1 cellular context compared by ENCODE assay signal in the genomic region with DNA sequence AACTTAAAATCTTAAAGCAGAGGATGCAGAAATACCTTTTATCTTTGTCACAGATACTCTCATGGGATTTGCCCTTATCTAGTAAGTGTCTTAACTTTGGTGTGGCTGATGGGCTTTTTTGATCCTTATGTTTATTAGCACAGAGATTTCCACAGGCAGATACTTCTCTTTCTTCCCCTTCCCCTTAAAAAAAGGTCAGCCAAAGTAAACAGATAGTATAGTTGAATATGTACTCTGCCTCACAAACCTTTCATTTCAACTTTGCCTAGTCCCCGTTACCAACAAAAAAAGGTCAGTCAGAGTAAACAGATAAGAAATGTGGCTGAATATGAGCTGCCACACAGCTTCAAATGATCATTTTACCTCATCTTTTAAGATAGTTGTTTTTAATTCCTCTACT.
A peak's percentile ranks its signal among the peaks of the same experiment; 100 is the strongest.
TF ChIP-seq lines count a peak whose summit lies in the region.

No MANE protein-coding gene starts in this region.

TF ChIP-seq in HepG2, 621 proteins besides CTCF, POLR2A, EP300 and RAD21 (continued from another document and continues in another):
- TF ChIP-seq, protein P1, sequence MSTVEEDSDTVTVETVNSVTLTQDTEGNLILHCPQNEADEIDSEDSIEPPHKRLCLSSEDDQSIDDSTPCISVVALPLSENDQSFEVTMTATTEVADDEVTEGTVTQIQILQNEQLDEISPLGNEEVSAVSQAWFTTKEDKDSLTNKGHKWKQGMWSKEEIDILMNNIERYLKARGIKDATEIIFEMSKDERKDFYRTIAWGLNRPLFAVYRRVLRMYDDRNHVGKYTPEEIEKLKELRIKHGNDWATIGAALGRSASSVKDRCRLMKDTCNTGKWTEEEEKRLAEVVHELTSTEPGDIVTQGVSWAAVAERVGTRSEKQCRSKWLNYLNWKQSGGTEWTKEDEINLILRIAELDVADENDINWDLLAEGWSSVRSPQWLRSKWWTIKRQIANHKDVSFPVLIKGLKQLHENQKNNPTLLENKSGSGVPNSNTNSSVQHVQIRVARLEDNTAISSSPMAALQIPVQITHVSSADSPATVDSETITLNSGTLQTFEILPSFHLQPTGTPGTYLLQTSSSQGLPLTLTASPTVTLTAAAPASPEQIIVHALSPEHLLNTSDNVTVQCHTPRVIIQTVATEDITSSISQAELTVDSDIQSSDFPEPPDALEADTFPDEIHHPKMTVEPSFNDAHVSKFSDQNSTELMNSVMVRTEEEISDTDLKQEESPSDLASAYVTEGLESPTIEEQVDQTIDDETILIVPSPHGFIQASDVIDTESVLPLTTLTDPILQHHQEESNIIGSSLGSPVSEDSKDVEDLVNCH (CRISPR knock-in tag; IDR thresholded peaks at IDR 0.05) = no peak
- no peak for TF ChIP-seq ZNF543 (CRISPR knock-in tag; IDR thresholded peaks at IDR 0.05)
- no peak for TF ChIP-seq ZNF777 (CRISPR knock-in tag; IDR thresholded peaks at IDR 0.05)
- TF ChIP-seq NR2F2 (IDR thresholded peaks at IDR 0.05; ENCODE audit: borderline replicate concordance, low read depth) = peak; percentile 100
- TF ChIP-seq ZNF446 (CRISPR knock-in tag; IDR thresholded peaks at IDR 0.05) = no peak
- TF ChIP-seq, protein P2, sequence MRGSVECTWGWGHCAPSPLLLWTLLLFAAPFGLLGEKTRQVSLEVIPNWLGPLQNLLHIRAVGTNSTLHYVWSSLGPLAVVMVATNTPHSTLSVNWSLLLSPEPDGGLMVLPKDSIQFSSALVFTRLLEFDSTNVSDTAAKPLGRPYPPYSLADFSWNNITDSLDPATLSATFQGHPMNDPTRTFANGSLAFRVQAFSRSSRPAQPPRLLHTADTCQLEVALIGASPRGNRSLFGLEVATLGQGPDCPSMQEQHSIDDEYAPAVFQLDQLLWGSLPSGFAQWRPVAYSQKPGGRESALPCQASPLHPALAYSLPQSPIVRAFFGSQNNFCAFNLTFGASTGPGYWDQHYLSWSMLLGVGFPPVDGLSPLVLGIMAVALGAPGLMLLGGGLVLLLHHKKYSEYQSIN (CRISPR knock-in tag; IDR thresholded peaks at IDR 0.05; ENCODE audit: borderline replicate concordance) = no peak
- no peak for TF ChIP-seq RBM39 (IDR thresholded peaks at IDR 0.05; ENCODE audit: low read depth, low read length, poor library complexity, severe bottlenecking)
- TF ChIP-seq, protein P3, sequence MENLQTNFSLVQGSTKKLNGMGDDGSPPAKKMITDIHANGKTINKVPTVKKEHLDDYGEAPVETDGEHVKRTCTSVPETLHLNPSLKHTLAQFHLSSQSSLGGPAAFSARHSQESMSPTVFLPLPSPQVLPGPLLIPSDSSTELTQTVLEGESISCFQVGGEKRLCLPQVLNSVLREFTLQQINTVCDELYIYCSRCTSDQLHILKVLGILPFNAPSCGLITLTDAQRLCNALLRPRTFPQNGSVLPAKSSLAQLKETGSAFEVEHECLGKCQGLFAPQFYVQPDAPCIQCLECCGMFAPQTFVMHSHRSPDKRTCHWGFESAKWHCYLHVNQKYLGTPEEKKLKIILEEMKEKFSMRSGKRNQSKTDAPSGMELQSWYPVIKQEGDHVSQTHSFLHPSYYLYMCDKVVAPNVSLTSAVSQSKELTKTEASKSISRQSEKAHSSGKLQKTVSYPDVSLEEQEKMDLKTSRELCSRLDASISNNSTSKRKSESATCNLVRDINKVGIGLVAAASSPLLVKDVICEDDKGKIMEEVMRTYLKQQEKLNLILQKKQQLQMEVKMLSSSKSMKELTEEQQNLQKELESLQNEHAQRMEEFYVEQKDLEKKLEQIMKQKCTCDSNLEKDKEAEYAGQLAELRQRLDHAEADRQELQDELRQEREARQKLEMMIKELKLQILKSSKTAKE (CRISPR knock-in tag; IDR thresholded peaks at IDR 0.05; ENCODE audit: borderline replicate concordance) = 0 out of 2 replicates have a peak, but pooled peaks have one; percentile 34
- TF ChIP-seq, protein P4, sequence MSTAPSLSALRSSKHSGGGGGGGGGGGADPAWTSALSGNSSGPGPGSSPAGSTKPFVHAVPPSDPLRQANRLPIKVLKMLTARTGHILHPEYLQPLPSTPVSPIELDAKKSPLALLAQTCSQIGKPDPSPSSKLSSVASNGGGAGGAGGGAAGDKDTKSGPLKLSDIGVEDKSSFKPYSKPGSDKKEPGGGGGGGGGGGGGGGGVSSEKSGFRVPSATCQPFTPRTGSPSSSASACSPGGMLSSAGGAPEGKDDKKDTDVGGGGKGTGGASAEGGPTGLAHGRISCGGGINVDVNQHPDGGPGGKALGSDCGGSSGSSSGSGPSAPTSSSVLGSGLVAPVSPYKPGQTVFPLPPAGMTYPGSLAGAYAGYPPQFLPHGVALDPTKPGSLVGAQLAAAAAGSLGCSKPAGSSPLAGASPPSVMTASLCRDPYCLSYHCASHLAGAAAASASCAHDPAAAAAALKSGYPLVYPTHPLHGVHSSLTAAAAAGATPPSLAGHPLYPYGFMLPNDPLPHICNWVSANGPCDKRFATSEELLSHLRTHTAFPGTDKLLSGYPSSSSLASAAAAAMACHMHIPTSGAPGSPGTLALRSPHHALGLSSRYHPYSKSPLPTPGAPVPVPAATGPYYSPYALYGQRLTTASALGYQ (CRISPR knock-in tag; IDR thresholded peaks at IDR 0.05) = peak; percentile 97
- no peak for TF ChIP-seq MTF2 (CRISPR knock-in tag; IDR thresholded peaks at IDR 0.05; ENCODE audit: borderline replicate concordance)
- no peak for TF ChIP-seq ZNF83 (CRISPR knock-in tag; IDR thresholded peaks at IDR 0.05; ENCODE audit: borderline replicate concordance)
- TF ChIP-seq JUND (CRISPR knock-in tag; IDR thresholded peaks at IDR 0.05) = no peak
- TF ChIP-seq, protein P5, sequence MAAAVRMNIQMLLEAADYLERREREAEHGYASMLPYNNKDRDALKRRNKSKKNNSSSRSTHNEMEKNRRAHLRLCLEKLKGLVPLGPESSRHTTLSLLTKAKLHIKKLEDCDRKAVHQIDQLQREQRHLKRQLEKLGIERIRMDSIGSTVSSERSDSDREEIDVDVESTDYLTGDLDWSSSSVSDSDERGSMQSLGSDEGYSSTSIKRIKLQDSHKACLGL (CRISPR knock-in tag; IDR thresholded peaks at IDR 0.05) = no peak
- TF ChIP-seq, protein P6, sequence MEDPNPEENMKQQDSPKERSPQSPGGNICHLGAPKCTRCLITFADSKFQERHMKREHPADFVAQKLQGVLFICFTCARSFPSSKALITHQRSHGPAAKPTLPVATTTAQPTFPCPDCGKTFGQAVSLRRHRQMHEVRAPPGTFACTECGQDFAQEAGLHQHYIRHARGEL (CRISPR knock-in tag; IDR thresholded peaks at IDR 0.05) = no peak
- TF ChIP-seq, protein P7, sequence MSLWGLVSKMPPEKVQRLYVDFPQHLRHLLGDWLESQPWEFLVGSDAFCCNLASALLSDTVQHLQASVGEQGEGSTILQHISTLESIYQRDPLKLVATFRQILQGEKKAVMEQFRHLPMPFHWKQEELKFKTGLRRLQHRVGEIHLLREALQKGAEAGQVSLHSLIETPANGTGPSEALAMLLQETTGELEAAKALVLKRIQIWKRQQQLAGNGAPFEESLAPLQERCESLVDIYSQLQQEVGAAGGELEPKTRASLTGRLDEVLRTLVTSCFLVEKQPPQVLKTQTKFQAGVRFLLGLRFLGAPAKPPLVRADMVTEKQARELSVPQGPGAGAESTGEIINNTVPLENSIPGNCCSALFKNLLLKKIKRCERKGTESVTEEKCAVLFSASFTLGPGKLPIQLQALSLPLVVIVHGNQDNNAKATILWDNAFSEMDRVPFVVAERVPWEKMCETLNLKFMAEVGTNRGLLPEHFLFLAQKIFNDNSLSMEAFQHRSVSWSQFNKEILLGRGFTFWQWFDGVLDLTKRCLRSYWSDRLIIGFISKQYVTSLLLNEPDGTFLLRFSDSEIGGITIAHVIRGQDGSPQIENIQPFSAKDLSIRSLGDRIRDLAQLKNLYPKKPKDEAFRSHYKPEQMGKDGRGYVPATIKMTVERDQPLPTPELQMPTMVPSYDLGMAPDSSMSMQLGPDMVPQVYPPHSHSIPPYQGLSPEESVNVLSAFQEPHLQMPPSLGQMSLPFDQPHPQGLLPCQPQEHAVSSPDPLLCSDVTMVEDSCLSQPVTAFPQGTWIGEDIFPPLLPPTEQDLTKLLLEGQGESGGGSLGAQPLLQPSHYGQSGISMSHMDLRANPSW (CRISPR knock-in tag; IDR thresholded peaks at IDR 0.05; ENCODE audit: borderline replicate concordance) = no peak
- no peak for TF ChIP-seq ZNF670 (CRISPR knock-in tag; IDR thresholded peaks at IDR 0.05; ENCODE audit: borderline replicate concordance)
- TF ChIP-seq REXO4 (CRISPR knock-in tag; IDR thresholded peaks at IDR 0.05; ENCODE audit: borderline replicate concordance) = no peak
- no peak for TF ChIP-seq ZNF143 (CRISPR knock-in tag; IDR thresholded peaks at IDR 0.05)
- TF ChIP-seq, protein P8, sequence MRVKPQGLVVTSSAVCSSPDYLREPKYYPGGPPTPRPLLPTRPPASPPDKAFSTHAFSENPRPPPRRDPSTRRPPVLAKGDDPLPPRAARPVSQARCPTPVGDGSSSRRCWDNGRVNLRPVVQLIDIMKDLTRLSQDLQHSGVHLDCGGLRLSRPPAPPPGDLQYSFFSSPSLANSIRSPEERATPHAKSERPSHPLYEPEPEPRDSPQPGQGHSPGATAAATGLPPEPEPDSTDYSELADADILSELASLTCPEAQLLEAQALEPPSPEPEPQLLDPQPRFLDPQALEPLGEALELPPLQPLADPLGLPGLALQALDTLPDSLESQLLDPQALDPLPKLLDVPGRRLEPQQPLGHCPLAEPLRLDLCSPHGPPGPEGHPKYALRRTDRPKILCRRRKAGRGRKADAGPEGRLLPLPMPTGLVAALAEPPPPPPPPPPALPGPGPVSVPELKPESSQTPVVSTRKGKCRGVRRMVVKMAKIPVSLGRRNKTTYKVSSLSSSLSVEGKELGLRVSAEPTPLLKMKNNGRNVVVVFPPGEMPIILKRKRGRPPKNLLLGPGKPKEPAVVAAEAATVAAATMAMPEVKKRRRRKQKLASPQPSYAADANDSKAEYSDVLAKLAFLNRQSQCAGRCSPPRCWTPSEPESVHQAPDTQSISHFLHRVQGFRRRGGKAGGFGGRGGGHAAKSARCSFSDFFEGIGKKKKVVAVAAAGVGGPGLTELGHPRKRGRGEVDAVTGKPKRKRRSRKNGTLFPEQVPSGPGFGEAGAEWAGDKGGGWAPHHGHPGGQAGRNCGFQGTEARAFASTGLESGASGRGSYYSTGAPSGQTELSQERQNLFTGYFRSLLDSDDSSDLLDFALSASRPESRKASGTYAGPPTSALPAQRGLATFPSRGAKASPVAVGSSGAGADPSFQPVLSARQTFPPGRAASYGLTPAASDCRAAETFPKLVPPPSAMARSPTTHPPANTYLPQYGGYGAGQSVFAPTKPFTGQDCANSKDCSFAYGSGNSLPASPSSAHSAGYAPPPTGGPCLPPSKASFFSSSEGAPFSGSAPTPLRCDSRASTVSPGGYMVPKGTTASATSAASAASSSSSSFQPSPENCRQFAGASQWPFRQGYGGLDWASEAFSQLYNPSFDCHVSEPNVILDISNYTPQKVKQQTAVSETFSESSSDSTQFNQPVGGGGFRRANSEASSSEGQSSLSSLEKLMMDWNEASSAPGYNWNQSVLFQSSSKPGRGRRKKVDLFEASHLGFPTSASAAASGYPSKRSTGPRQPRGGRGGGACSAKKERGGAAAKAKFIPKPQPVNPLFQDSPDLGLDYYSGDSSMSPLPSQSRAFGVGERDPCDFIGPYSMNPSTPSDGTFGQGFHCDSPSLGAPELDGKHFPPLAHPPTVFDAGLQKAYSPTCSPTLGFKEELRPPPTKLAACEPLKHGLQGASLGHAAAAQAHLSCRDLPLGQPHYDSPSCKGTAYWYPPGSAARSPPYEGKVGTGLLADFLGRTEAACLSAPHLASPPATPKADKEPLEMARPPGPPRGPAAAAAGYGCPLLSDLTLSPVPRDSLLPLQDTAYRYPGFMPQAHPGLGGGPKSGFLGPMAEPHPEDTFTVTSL (CRISPR knock-in tag; IDR thresholded peaks at IDR 0.05; ENCODE audit: borderline replicate concordance) = peak; percentile 69; the same call in 1 of the 2 replicates
- TF ChIP-seq ZNF614 (CRISPR knock-in tag; IDR thresholded peaks at IDR 0.05; ENCODE audit: borderline replicate concordance) = no peak
- TF ChIP-seq, protein P9, sequence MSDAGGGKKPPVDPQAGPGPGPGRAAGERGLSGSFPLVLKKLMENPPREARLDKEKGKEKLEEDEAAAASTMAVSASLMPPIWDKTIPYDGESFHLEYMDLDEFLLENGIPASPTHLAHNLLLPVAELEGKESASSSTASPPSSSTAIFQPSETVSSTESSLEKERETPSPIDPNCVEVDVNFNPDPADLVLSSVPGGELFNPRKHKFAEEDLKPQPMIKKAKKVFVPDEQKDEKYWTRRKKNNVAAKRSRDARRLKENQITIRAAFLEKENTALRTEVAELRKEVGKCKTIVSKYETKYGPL (CRISPR knock-in tag; IDR thresholded peaks at IDR 0.05) = no peak
- TF ChIP-seq, protein P10, sequence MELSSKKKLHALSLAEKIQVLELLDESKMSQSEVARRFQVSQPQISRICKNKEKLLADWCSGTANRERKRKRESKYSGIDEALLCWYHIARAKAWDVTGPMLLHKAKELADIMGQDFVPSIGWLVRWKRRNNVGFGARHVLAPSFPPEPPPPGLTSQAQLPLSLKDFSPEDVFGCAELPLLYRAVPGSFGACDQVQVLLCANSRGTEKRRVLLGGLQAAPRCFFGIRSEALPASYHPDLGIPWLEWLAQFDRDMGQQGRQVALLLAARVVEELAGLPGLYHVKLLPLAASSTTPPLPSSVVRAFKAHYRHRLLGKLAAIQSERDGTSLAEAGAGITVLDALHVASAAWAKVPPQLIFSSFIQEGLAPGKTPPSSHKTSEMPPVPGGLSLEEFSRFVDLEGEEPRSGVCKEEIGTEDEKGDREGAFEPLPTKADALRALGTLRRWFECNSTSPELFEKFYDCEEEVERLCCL (CRISPR knock-in tag; IDR thresholded peaks at IDR 0.05; ENCODE audit: borderline replicate concordance) = no peak
- TF ChIP-seq MATR3 (CRISPR knock-in tag; IDR thresholded peaks at IDR 0.05) = no peak
- no peak for TF ChIP-seq STAG1 (CRISPR knock-in tag; IDR thresholded peaks at IDR 0.05)
- TF ChIP-seq ZNF782 (CRISPR knock-in tag; IDR thresholded peaks at IDR 0.05; ENCODE audit: borderline replicate concordance) = no peak
- peak; percentile 90; the same call in 1 of the 2 replicates for TF ChIP-seq GATA4 (IDR thresholded peaks at IDR 0.05; ENCODE audit: borderline replicate concordance, low read depth)
- TF ChIP-seq, protein P11, sequence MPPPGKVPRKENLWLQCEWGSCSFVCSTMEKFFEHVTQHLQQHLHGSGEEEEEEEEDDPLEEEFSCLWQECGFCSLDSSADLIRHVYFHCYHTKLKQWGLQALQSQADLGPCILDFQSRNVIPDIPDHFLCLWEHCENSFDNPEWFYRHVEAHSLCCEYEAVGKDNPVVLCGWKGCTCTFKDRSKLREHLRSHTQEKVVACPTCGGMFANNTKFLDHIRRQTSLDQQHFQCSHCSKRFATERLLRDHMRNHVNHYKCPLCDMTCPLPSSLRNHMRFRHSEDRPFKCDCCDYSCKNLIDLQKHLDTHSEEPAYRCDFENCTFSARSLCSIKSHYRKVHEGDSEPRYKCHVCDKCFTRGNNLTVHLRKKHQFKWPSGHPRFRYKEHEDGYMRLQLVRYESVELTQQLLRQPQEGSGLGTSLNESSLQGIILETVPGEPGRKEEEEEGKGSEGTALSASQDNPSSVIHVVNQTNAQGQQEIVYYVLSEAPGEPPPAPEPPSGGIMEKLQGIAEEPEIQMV (CRISPR knock-in tag; IDR thresholded peaks at IDR 0.05; ENCODE audit: low read depth) = no peak
- TF ChIP-seq, protein P12, sequence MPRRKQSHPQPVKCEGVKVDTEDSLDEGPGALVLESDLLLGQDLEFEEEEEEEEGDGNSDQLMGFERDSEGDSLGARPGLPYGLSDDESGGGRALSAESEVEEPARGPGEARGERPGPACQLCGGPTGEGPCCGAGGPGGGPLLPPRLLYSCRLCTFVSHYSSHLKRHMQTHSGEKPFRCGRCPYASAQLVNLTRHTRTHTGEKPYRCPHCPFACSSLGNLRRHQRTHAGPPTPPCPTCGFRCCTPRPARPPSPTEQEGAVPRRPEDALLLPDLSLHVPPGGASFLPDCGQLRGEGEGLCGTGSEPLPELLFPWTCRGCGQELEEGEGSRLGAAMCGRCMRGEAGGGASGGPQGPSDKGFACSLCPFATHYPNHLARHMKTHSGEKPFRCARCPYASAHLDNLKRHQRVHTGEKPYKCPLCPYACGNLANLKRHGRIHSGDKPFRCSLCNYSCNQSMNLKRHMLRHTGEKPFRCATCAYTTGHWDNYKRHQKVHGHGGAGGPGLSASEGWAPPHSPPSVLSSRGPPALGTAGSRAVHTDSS (CRISPR knock-in tag; conservative IDR thresholded peaks at IDR 0.05) = no peak
- TF ChIP-seq ZNF331 (CRISPR knock-in tag; IDR thresholded peaks at IDR 0.05) = 0 out of 2 replicates have a peak, but pooled peaks have one; percentile 34
- TF ChIP-seq ZNF160 (CRISPR knock-in tag; IDR thresholded peaks at IDR 0.05) = no peak
- no peak for TF ChIP-seq ZMAT3 (CRISPR knock-in tag; conservative IDR thresholded peaks at IDR 0.05)
